8 cellular contexts compared by ENCODE assay signal in the genomic region with DNA sequence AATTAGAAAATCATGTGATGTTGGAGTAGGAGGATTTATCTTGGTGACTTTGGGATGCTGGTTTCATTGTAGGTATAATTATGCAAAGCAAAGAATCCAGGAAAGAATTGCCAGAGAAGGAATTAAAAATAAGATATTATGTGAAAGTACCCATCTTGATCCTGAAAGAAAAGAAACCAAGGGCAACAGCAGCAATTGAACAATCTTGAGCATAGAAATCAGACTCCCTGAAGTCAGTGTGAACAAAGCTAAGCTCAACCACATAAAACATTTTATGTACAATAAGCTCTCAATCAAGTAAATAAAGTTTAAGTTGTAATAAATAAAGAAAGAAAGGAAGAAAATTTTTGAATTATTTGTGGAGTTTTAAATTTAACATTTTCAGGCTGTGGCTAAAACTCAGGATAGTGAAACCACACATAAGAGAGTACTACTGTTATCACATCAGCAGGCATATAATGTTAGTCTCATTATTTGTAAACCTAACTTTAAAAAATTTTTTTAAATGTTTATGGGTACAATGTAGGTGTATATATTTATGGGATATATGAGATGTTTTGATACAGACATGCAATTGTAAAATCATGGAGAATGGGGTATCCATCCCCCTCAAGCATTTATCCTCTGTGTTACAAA. TPM values are rescaled to one million over a fixed set of nuclear protein-coding genes. Genes with fewer than 3 reads are reported as not detected.
DNase-seq lines count a peak whose midpoint lies in the region; ATAC-seq, FAIRE-seq and TF ChIP-seq lines count a peak whose summit lies in the region.

No MANE protein-coding gene starts in this region.

- no TSS peak for BruUV-seq in HepG2 (replicated peaks; lab: Mats Ljungman, UMichigan)

- peaks cover 67% of the 10 kb centered on the region for H3K27me3 Mint-ChIP-seq in activated naive CD4-positive, alpha-beta T cell treated with anti-CD3 and anti-CD28 coated beads, Interleukin-2, amount 10 ng/mL, durations not matched to agents 7 days and 5 days

- H3K4me1 ChIP-seq in ascending aorta (peaks cover 0 to 4% of the 10 kb centered on the region in 2 donors), HepG2 (ENCODE audit: insufficient read depth, low read length) (0 out of 2 replicates have a peak, but pooled peaks cover 6% of the 10 kb centered on the region), tibial nerve (peaks cover 0 to 13% (median 11%) of the 10 kb centered on the region in 4 donors), Peyer's patch (peaks cover 0 to 5% (median 0%) of the 10 kb centered on the region in 4 donors)

- in situ Hi-C loops in HepG2 (cut with HindIII; ENCODE audit: extremely low pct_ligation_motif_present, low pct_unique_long_range_greater_than_20kb) = no loop called here

- TF ChIP-seq EP300 in HepG2 (IDR thresholded peaks at IDR 0.05; ENCODE audit: low read depth in 2 of 2, low read length in 2 of 2) = no peak
- no peak for TF ChIP-seq EP300 in HepG2 (CRISPR knock-in tag; IDR thresholded peaks at IDR 0.05; ENCODE audit: borderline replicate concordance)
- no peak for TF ChIP-seq EP300 in tibial nerve (IDR thresholded peaks at IDR 0.05)

- FAIRE-seq in HepG2 (lab: Jason Lieb, UNC) = no peak

- H3K9me3 ChIP-seq in ascending aorta = no peaks in the 10 kb centered on the region
- no peaks in the 10 kb centered on the region for H3K9me3 ChIP-seq in HepG2 (ENCODE audit: low read length)
- H3K9me3 ChIP-seq in tibial nerve = no peaks in the 10 kb centered on the region
- H3K9me3 ChIP-seq in Peyer's patch = no peaks in the 10 kb centered on the region

- peaks cover 16% of the 10 kb centered on the region for H3K4me1 Mint-ChIP-seq in activated naive CD4-positive, alpha-beta T cell treated with anti-CD3 and anti-CD28 coated beads, Interleukin-2, amount 10 ng/mL, durations not matched to agents 7 days and 5 days

- peak overlapping the region; percentile 60 for H3K27ac Mint-ChIP-seq in activated naive CD4-positive, alpha-beta T cell treated with anti-CD3 and anti-CD28 coated beads, Interleukin-2, amount 10 ng/mL, durations not matched to agents 7 days and 5 days

- H3K27me3 ChIP-seq in ascending aorta = no peaks in the 10 kb centered on the region
- peaks cover 5 to 57% of the 10 kb centered on the region in 2 experiments; a peak in 4 of 5 replicates for H3K27me3 ChIP-seq in HepG2 (ENCODE audit: control insufficient read depth in 1 of 2, insufficient read depth in 2 of 2, low read length in 2 of 2)
- peaks cover 0 to 20% of the 10 kb centered on the region in 2 donors for H3K27me3 ChIP-seq in tibial nerve
- H3K27me3 ChIP-seq in Peyer's patch = no peaks in the 10 kb centered on the region

- intact Hi-C loops in ascending aorta (cut with DNase I) = no loop called here
- intact Hi-C loops in HepG2 (cut with micrococcal nuclease; ENCODE audit: unreplicated experiment) = loop anchor here (10.0 kb wide), 1 partner anchor 463 kb away; no protein-coding TSS in a partner anchor

- H3K4me3 ChIP-seq in ascending aorta = peak overlapping the region; percentile 46 to 48
- H3K4me3 ChIP-seq in HepG2 (replicated peaks in 1 of 3; ENCODE audit: insufficient read depth in 1 of 3, low read depth in 2 of 3, low read length in 3 of 3) = peak overlapping the region in 1 of 3 experiments; percentile 13; a peak in 1 of 6 replicates
- peak overlapping the region; percentile 2 to 50 (median 34) for H3K4me3 ChIP-seq in tibial nerve
- H3K4me3 ChIP-seq in Peyer's patch = peak overlapping the region in 2 of 4 donors; percentile 30 to 42

- H3K9me3 Mint-ChIP-seq in activated naive CD4-positive, alpha-beta T cell treated with anti-CD3 and anti-CD28 coated beads, Interleukin-2, amount 10 ng/mL, durations not matched to agents 7 days and 5 days = no peaks in the 10 kb centered on the region

- no peaks in the 10 kb centered on the region for H3K79me2 ChIP-seq in HepG2 (ENCODE audit: insufficient read depth, low read length)

- no peak overlapping the region for H2AFZ ChIP-seq in HepG2 (ENCODE audit: low read length)

- no peaks in the 10 kb centered on the region for H4K20me1 ChIP-seq in HepG2 (ENCODE audit: insufficient read depth, low read length)

- H3K4me3 Mint-ChIP-seq in activated naive CD4-positive, alpha-beta T cell treated with anti-CD3 and anti-CD28 coated beads, Interleukin-2, amount 10 ng/mL, durations not matched to agents 7 days and 5 days = peak overlapping the region; percentile 61

- no peak for TF ChIP-seq CTCF in ascending aorta (IDR thresholded peaks at IDR 0.05)
- TF ChIP-seq CTCF in HepG2 (CRISPR knock-in tag; IDR thresholded peaks at IDR 0.05) = no peak
- TF ChIP-seq CTCF in tibial nerve (IDR thresholded peaks at IDR 0.05) = no peak
- no peak for TF ChIP-seq CTCF in Peyer's patch (IDR thresholded peaks at IDR 0.05)

- H3K36me3 ChIP-seq in ascending aorta (no peaks in the 10 kb centered on the region), HepG2 (replicated peaks in 1 of 2; ENCODE audit: control insufficient read depth in 1 of 2, insufficient read depth in 2 of 2, low read length in 2 of 2) (no peaks in the 10 kb centered on the region), tibial nerve (no peaks in the 10 kb centered on the region), Peyer's patch (no peaks in the 10 kb centered on the region)

- ATAC-seq in HepG2 = no peak

- no peaks in the 10 kb centered on the region for H3K36me3 Mint-ChIP-seq in activated naive CD4-positive, alpha-beta T cell treated with anti-CD3 and anti-CD28 coated beads, Interleukin-2, amount 10 ng/mL, durations not matched to agents 7 days and 5 days

- POLR2A ChIA-PET in HepG2 (lab: Yijun Ruan, JAX) = no interaction called here

- no peak for TF ChIP-seq POLR2A in HepG2 (IDR thresholded peaks at IDR 0.05; ENCODE audit: insufficient read depth in 1 of 2, low read depth in 2 of 2, low read length in 2 of 2)
- no peak for TF ChIP-seq POLR2A in tibial nerve (IDR thresholded peaks at IDR 0.05)
- TF ChIP-seq POLR2A in Peyer's patch (IDR thresholded peaks at IDR 0.05) = no peak

- H3K27ac ChIP-seq in ascending aorta = no peak overlapping the region
- H3K27ac ChIP-seq in HepG2 (ENCODE audit: extremely low read length, insufficient read depth, low read length) = no peak overlapping the region
- H3K27ac ChIP-seq in tibial nerve = no peak overlapping the region
- no peak overlapping the region for H3K27ac ChIP-seq in Peyer's patch

- DNase-seq in activated naive CD4-positive, alpha-beta T cell treated with anti-CD3 and anti-CD28 coated beads, Interleukin-2, amount 10 ng/mL, durations not matched to agents 7 days and 5 days = no peak
- no peak for DNase-seq in activated naive CD4-positive, alpha-beta T cell (lab: John Stamatoyannopoulos, UW)
- DNase-seq in ascending aorta (ENCODE audit: low spot score in 2 of 2) = no peak
- no peak for DNase-seq in HepG2 (ENCODE audit: low spot score)
- no peak for DNase-seq in tibial nerve (ENCODE audit: low spot score in 2 of 2)
- DNase-seq in NCI-H2171 treated with DMSO at 0.1 percent for 48 hours (lab: John Stamatoyannopoulos, UW) = no peak
- no peak for DNase-seq in NK-92 (lab: John Stamatoyannopoulos, UW; ENCODE audit: unreplicated experiment)
- DNase-seq in Peyer's patch = no peak

- no peak for TF ChIP-seq RAD21 in HepG2 (CRISPR knock-in tag; IDR thresholded peaks at IDR 0.05)

- peak overlapping the region; percentile 9 for H3K4me2 ChIP-seq in HepG2 (ENCODE audit: low read depth, low read length)

- no peak overlapping the region for H3K9ac ChIP-seq in HepG2 (ENCODE audit: insufficient read depth, low read depth, low read length)

- CTCF ChIA-PET in activated naive CD4-positive, alpha-beta T cell treated with anti-CD3 and anti-CD28 coated beads, Interleukin-2, amount 10 ng/mL, durations not matched to agents 7 days and 5 days (lab: Charles Lee) = interaction anchor here (1.7 kb wide), 1 partner anchor 30 kb away, joined by 4 read pairs; no protein-coding TSS in a partner anchor
- CTCF ChIA-PET in HepG2 (lab: Yijun Ruan, JAX; ENCODE audit: low intra/inter-chr PET ratio, low total read pairs) = no interaction called here

RNA-seq across cellular contexts. Expression of gene GPR55, which starts 32.8 kb away (rescaled TPM):
- total RNA-seq in ascending aorta (not detected), HepG2 (2016; rRNA removed; fragmentation: Illumina TruSeq; extraction: Trizol) (not detected in 2 replicates), tibial nerve (under 1 TPM in 1 of 4 donors, not detected in 3; 0.21 TPM), Peyer's patch (1 to 10 TPM; 1.0 to 4.7 (median 3.2) TPM)
- not detected in 2 replicates for total RNA-seq in HepG2 (2016; cell fraction: cytosol; rRNA removed; fragmentation: Illumina TruSeq; extraction: Trizol; ENCODE audit: low read depth)
- total RNA-seq in HepG2 (2016; cell fraction: insoluble cytoplasmic fraction; rRNA removed; fragmentation: Illumina TruSeq; extraction: Trizol) = 0.04 TPM in 1 of 2 replicates, not detected in the other
- not detected in 2 replicates for total RNA-seq in HepG2 (2016; cell fraction: membrane; rRNA removed; fragmentation: Illumina TruSeq; extraction: Trizol)
- not detected in 2 replicates for total RNA-seq in HepG2 (2016; cell fraction: nucleus; rRNA removed; fragmentation: Illumina TruSeq; extraction: Trizol)
- polyA plus RNA-seq in HepG2 (2011; rRNA removed) = not detected in 2 replicates
- 0.04 TPM in 1 of 2 replicates, not detected in the other for polyA plus RNA-seq in HepG2 (2011; cell fraction: cytosol; rRNA removed)
- polyA plus RNA-seq in HepG2 (2011; cell fraction: nucleus; rRNA removed) = 0.05 and 0.06 TPM in 2 replicates
- polyA plus RNA-seq in HepG2 (2012) = not detected in 2 replicates
- polyA plus RNA-seq in HepG2 (2016; cell fraction: cytosol; fragmentation: Illumina TruSeq; extraction: Trizol; ENCODE audit: low read depth) = not detected in 2 replicates
- not detected in 2 replicates for polyA plus RNA-seq in HepG2 (2016; cell fraction: insoluble cytoplasmic fraction; fragmentation: Illumina TruSeq; extraction: Trizol; ENCODE audit: low read depth)
- polyA plus RNA-seq in HepG2 (2016; cell fraction: membrane; fragmentation: Illumina TruSeq; extraction: Trizol; ENCODE audit: low read depth) = not detected in 2 replicates
- 0.18 TPM in 1 of 2 replicates, not detected in the other for polyA plus RNA-seq in HepG2 (2016; cell fraction: nucleus; fragmentation: Illumina TruSeq; extraction: Trizol; ENCODE audit: insufficient read depth, low read depth)
- 0.09 and 0.14 TPM in 2 replicates for polyA minus RNA-seq in HepG2 (2011; rRNA and poly(A)+ RNA removed; ENCODE audit: low replicate concordance)
- not detected in 2 replicates for polyA minus RNA-seq in HepG2 (2011; cell fraction: cytosol; rRNA and poly(A)+ RNA removed)
- polyA minus RNA-seq in HepG2 (2011; cell fraction: nucleus; rRNA and poly(A)+ RNA removed) = not detected in 2 replicates

RNA-seq across cellular contexts. Expression of gene SPATA3, which starts 38.0 kb away (rescaled TPM):
- total RNA-seq in ascending aorta (not detected), HepG2 (2016; rRNA removed; fragmentation: Illumina TruSeq; extraction: Trizol) (not detected in 2 replicates), tibial nerve (not detected), Peyer's patch (not detected)
- not detected in 2 replicates for total RNA-seq in HepG2 (2016; cell fraction: cytosol; rRNA removed; fragmentation: Illumina TruSeq; extraction: Trizol; ENCODE audit: low read depth)
- total RNA-seq in HepG2 (2016; cell fraction: insoluble cytoplasmic fraction; rRNA removed; fragmentation: Illumina TruSeq; extraction: Trizol) = not detected in 2 replicates
- not detected in 2 replicates for total RNA-seq in HepG2 (2016; cell fraction: membrane; rRNA removed; fragmentation: Illumina TruSeq; extraction: Trizol)
- total RNA-seq in HepG2 (2016; cell fraction: nucleus; rRNA removed; fragmentation: Illumina TruSeq; extraction: Trizol) = not detected in 2 replicates
- polyA plus RNA-seq in HepG2 (2011; rRNA removed) = not detected in 2 replicates
- not detected in 2 replicates for polyA plus RNA-seq in HepG2 (2011; cell fraction: cytosol; rRNA removed)
- not detected in 2 replicates for polyA plus RNA-seq in HepG2 (2011; cell fraction: nucleus; rRNA removed)
- not detected in 2 replicates for polyA plus RNA-seq in HepG2 (2012)
- not detected in 2 replicates for polyA plus RNA-seq in HepG2 (2016; cell fraction: cytosol; fragmentation: Illumina TruSeq; extraction: Trizol; ENCODE audit: low read depth)
- polyA plus RNA-seq in HepG2 (2016; cell fraction: insoluble cytoplasmic fraction; fragmentation: Illumina TruSeq; extraction: Trizol; ENCODE audit: low read depth) = not detected in 2 replicates
- not detected in 2 replicates for polyA plus RNA-seq in HepG2 (2016; cell fraction: membrane; fragmentation: Illumina TruSeq; extraction: Trizol; ENCODE audit: low read depth)
- not detected in 2 replicates for polyA plus RNA-seq in HepG2 (2016; cell fraction: nucleus; fragmentation: Illumina TruSeq; extraction: Trizol; ENCODE audit: insufficient read depth, low read depth)
- polyA minus RNA-seq in HepG2 (2011; rRNA and poly(A)+ RNA removed; ENCODE audit: low replicate concordance) = not detected in 2 replicates
- polyA minus RNA-seq in HepG2 (2011; cell fraction: cytosol; rRNA and poly(A)+ RNA removed) = not detected in 2 replicates
- polyA minus RNA-seq in HepG2 (2011; cell fraction: nucleus; rRNA and poly(A)+ RNA removed) = not detected in 2 replicates
